Comparison of ENCODE assay signal across 27 cellular contexts in the genomic region with DNA sequence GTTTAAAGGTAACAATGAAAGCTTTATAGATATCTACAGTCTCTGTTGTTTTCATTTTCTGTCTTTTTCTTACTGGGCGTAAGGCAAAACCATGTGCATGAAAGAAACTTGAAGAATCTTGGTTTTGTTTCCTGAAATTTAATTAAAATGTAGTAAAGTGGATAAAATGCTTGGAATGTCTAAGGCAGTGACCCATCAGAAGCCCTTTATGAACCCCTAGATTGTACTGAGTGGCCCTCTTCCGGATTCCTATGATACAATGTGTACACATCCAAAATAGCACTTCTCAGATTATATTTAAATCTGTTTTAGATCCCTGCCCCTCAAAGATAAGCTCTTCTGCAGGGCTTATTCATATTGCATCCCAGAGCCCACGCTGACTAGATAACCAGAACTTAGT.
DNase-seq lines count a peak whose midpoint lies in the region; TF ChIP-seq lines count a peak whose summit lies in the region.
"Had no signal": no experiment of that assay in that cellular context is flagged by ENCODE, and none has a peak within 500 bp of the region (broad histone marks: within the 10 kb centered on the region; RNA-seq: fewer than 3 reads in every experiment).

No MANE protein-coding gene starts in this region.

- H2AFZ ChIP-seq in GM23248 (peak overlapping the region; percentile 48), H9 (ENCODE audit: low read length) (no peak overlapping the region)

- H2AK5ac ChIP-seq in H9 (ENCODE audit: insufficient read length, low read length): no peak overlapping the region

- no peak overlapping the region for H4K5ac ChIP-seq in H9 (ENCODE audit: insufficient read length, low read depth, low read length)

- no peaks in the 10 kb centered on the region for H3F3A ChIP-seq in GM23248 (ENCODE audit: insufficient read depth)

- in situ Hi-C loops in GM23248 (cut with MboI): no loop called here

- no peak overlapping the region for H3K23ac ChIP-seq in H9 (ENCODE audit: insufficient read length, low read depth, low read length)

- H3K4me1 ChIP-seq in GM23248 (ENCODE audit: insufficient read depth): peaks cover 12% of the 10 kb centered on the region
- no peaks in the 10 kb centered on the region for H3K4me1 ChIP-seq in H9 (ENCODE audit: insufficient read depth, low read length)
- H3K4me1 ChIP-seq: BLaER1 treated with 17β-estradiol and CSF1 and Interleukin-3, amounts not matched to agents 10 nM and 100 nM; foreskin keratinocyte; pancreas had no signal

- H2BK20ac ChIP-seq in H9 (ENCODE audit: low read depth, low read length, poor library complexity, severe bottlenecking): no peak overlapping the region

- H3K23me2 ChIP-seq in H9 (ENCODE audit: insufficient read length, low read depth, low read length, poor library complexity, severe bottlenecking): no peaks in the 10 kb centered on the region

- H3K9ac ChIP-seq in GM23248 (no peak overlapping the region), H9 (ENCODE audit: extremely low read depth, insufficient read length, low read length) (no peak overlapping the region)
- H3K9ac ChIP-seq: BLaER1 treated with 17β-estradiol and CSF1 and Interleukin-3, amounts not matched to agents 10 nM and 100 nM had no signal

- no peaks in the 10 kb centered on the region for H3K27me3 Mint-ChIP-seq in H9 (ENCODE audit: low read depth)
- H3K27me3 Mint-ChIP-seq: activated naive CD8-positive, alpha-beta T cell treated with anti-CD3 and anti-CD28 coated beads, Interleukin-2, amount 50 U/mL, for 24 hours; natural killer cell treated with Interleukin-12 subunit alpha and Interleukin-12 subunit beta and Interleukin-15 and Interleukin-18, amount 100 ng/mL, for 72 hours had no signal

- no peaks in the 10 kb centered on the region for H3K9me3 Mint-ChIP-seq in H9
- H3K9me3 Mint-ChIP-seq: endodermal cell; T-helper 1 cell treated with Interleukin-12 subunit alpha and Interleukin-12 subunit beta and Interleukin-4 antibody, amounts not matched to agents 30 μg/mL and 1 μg/mL, for 36 hours had no signal

- H3K14ac ChIP-seq in H9 (ENCODE audit: insufficient read depth, low read length): no peak overlapping the region

- no peak overlapping the region for H2BK120ac ChIP-seq in H9 (ENCODE audit: low read depth, low read length, poor library complexity, severe bottlenecking)

- H3K27ac ChIP-seq in GM23248: no peak overlapping the region
- no peak overlapping the region for H3K27ac ChIP-seq in H9 (ENCODE audit: insufficient read length, low read depth, low read length)
- H3K27ac ChIP-seq: BLaER1 treated with 17β-estradiol and CSF1 and Interleukin-3, amounts not matched to agents 10 nM and 100 nM; foreskin keratinocyte; pancreas; tibial nerve had no signal

- no peak overlapping the region for H4K91ac ChIP-seq in H9 (ENCODE audit: insufficient read length, low read depth, low read length)

- no peak overlapping the region for H3T11ph ChIP-seq in H9 (ENCODE audit: low read length)

- no peak overlapping the region for H3K27ac Mint-ChIP-seq in H9
- H3K27ac Mint-ChIP-seq: activated naive CD8-positive, alpha-beta T cell treated with anti-CD3 and anti-CD28 coated beads, Interleukin-2, amount 50 U/mL, for 24 hours; activated T-cell treated with anti-CD3 and anti-CD28 coated beads, Interleukin-2, amount 50 U/mL, for 72 hours; endodermal cell; natural killer cell treated with Interleukin-12 subunit alpha and Interleukin-12 subunit beta and Interleukin-15 and Interleukin-18, amount 100 ng/mL, for 72 hours; T-helper 1 cell treated with Interleukin-12 subunit alpha and Interleukin-12 subunit beta and Interleukin-4 antibody, amounts not matched to agents 30 μg/mL and 1 μg/mL, for 36 hours had no signal

- 33 to 34% methylated on average over 3 of the region's 3 CpGs for WGBS in GM23248 (ENCODE audit: low coverage in 1 of 2, low lambda C conversion rate in 2 of 2, missing lambda C conversion rate in 2 of 2), 2 experiments
- WGBS in H9 (ENCODE audit: extremely low coverage, insufficient read length, low lambda C conversion rate): no CpG with 5 or more reads among the region's 3 CpGs

- H3K9me3 ChIP-seq in GM23248 (ENCODE audit: low read depth) (no peaks in the 10 kb centered on the region), H9 (ENCODE audit: control insufficient read depth, low read depth, low read length) (no peaks in the 10 kb centered on the region)
- H3K9me3 ChIP-seq: BLaER1 treated with 17β-estradiol and CSF1 and Interleukin-3, amounts not matched to agents 10 nM and 100 nM; pancreas; tibial nerve had no signal

- no peak overlapping the region for H3K18ac ChIP-seq in H9 (ENCODE audit: insufficient read length, low read depth, low read length)

- no peak overlapping the region for H2BK12ac ChIP-seq in H9 (ENCODE audit: insufficient read length, low read depth, low read length)

- H3K4me3 ChIP-seq in AG10803 (ENCODE audit: low read length) (no peak overlapping the region), GM23248 (no peak overlapping the region), choroid plexus epithelial cell (ENCODE audit: low read depth, low read length) (no peak overlapping the region)
- H3K4me3 ChIP-seq: BLaER1 treated with 17β-estradiol and CSF1 and Interleukin-3, amounts not matched to agents 10 nM and 100 nM; pancreas; tibial nerve had no signal

- H2BK15ac ChIP-seq in H9 (ENCODE audit: low read depth, low read length): no peak overlapping the region

- H3K9me2 ChIP-seq in GM23248 (ENCODE audit: insufficient read depth): no peaks in the 10 kb centered on the region

- no peaks in the 10 kb centered on the region for H3K36me3 Mint-ChIP-seq in H9 (ENCODE audit: insufficient read depth in 1 of 3, low read depth in 3 of 3)

- H4K8ac ChIP-seq in H9 (replicated peaks; ENCODE audit: insufficient read length, low read depth, low read length): no peak overlapping the region

- H4K20me1 ChIP-seq in GM23248 (ENCODE audit: insufficient read depth): no peaks in the 10 kb centered on the region
- H4K20me1 ChIP-seq in H9 (ENCODE audit: control insufficient read depth, insufficient read depth, insufficient read length): no peaks in the 10 kb centered on the region
- H4K20me1 ChIP-seq: BLaER1 treated with 17β-estradiol and CSF1 and Interleukin-3, amounts not matched to agents 10 nM and 100 nM had no signal

- no peak overlapping the region for H3K4ac ChIP-seq in H9 (ENCODE audit: low read depth, low read length)

- no peak for TF ChIP-seq CTCF in AG10803 (conservative IDR thresholded peaks at IDR 0.05; ENCODE audit: low read length)
- TF ChIP-seq CTCF in choroid plexus epithelial cell (conservative IDR thresholded peaks at IDR 0.05; ENCODE audit: low read depth, low read length): no peak
- no peak for TF ChIP-seq CTCF in H9 (conservative IDR thresholded peaks at IDR 0.05)

- DNase-seq in AG10803 (ENCODE audit: low read depth) (peak; percentile 3), GM23248 (peak; percentile 10), choroid plexus epithelial cell (ENCODE audit: low read depth) (peak; percentile 16), iris pigment epithelial cell (ENCODE audit: low read depth) (peak; percentile 12), NCI-H2107 treated with DMSO at 0.1 percent for 48 hours (lab: John Stamatoyannopoulos, UW; ENCODE audit: unreplicated experiment) (no peak), SW 1271 (lab: John Stamatoyannopoulos, UW) (no peak), H9 (no peak)
- DNase-seq in stimulated activated CD4-positive, alpha-beta T cell treated with anti-CD3 and anti-CD28 coated beads, Interleukin-2, amount 100 ng/mL, for 48 hours: no peak
- DNase-seq: activated CD4-positive, alpha-beta T cell treated with anti-CD3 and anti-CD28 coated beads, Interleukin-2, amount 50 U/mL, for 48 hours; activated CD4-positive, CD25-positive, alpha-beta regulatory T cell treated with anti-CD3 and anti-CD28 coated beads, Interleukin-2, amount 50 U/mL, for 72 hours; activated naive CD8-positive, alpha-beta T cell treated with anti-CD3 and anti-CD28 coated beads, Interleukin-2, amount 50 U/mL, for 24 hours; activated T-cell treated with anti-CD3 and anti-CD28 coated beads, Interleukin-2, amount 50 U/mL, for 72 hours; dermis blood vessel endothelial cell; DMS153; endodermal cell; foreskin keratinocyte; IMR-90; mammary epithelial cell; NCI-H1694; NCI-H446 treated with DMSO at 0.1 percent for 48 hours; pancreas; RPMI8226; stimulated activated CD4-positive, alpha-beta T cell treated with anti-CD3 and anti-CD28 coated beads, Interleukin-4, amount 100 ng/mL, for 24 hours had no signal

- no peak overlapping the region for H3K56ac ChIP-seq in H9 (ENCODE audit: insufficient read length, low read depth, low read length)

- H3K4me2 ChIP-seq in GM23248 (ENCODE audit: unreplicated experiment): peak overlapping the region; percentile 16
- no peak overlapping the region for H3K4me2 ChIP-seq in H9 (ENCODE audit: insufficient read depth, insufficient read length, low read length)
- H3K4me2 ChIP-seq: BLaER1 treated with 17β-estradiol and CSF1 and Interleukin-3, amounts not matched to agents 10 nM and 100 nM had no signal

- H3K27me3 ChIP-seq in GM23248 (replicated peaks; ENCODE audit: insufficient read depth): no peaks in the 10 kb centered on the region
- no peaks in the 10 kb centered on the region for H3K27me3 ChIP-seq in H9 (ENCODE audit: insufficient read depth, low read length)
- H3K27me3 ChIP-seq: BLaER1 treated with 17β-estradiol and CSF1 and Interleukin-3, amounts not matched to agents 10 nM and 100 nM; foreskin keratinocyte; pancreas; tibial nerve had no signal

- no peak overlapping the region for H3K4me3 Mint-ChIP-seq in H9
- H3K4me3 Mint-ChIP-seq: activated naive CD8-positive, alpha-beta T cell treated with anti-CD3 and anti-CD28 coated beads, Interleukin-2, amount 50 U/mL, for 24 hours; activated T-cell treated with anti-CD3 and anti-CD28 coated beads, Interleukin-2, amount 50 U/mL, for 72 hours; endodermal cell; natural killer cell treated with Interleukin-12 subunit alpha and Interleukin-12 subunit beta and Interleukin-15 and Interleukin-18, amount 100 ng/mL, for 72 hours; T-helper 1 cell treated with Interleukin-12 subunit alpha and Interleukin-12 subunit beta and Interleukin-4 antibody, amounts not matched to agents 30 μg/mL and 1 μg/mL, for 36 hours had no signal

- H3K79me1 ChIP-seq in H9 (ENCODE audit: insufficient read depth, low read depth, low read length, poor library complexity, severe bottlenecking): no peaks in the 10 kb centered on the region

- H2BK5ac ChIP-seq in H9 (ENCODE audit: insufficient read length, low read length): no peak overlapping the region

- H3K4me1 Mint-ChIP-seq in H9: no peaks in the 10 kb centered on the region
- H3K4me1 Mint-ChIP-seq: activated naive CD8-positive, alpha-beta T cell treated with anti-CD3 and anti-CD28 coated beads, Interleukin-2, amount 50 U/mL, for 24 hours had no signal

- no peaks in the 10 kb centered on the region for H3K36me3 ChIP-seq in GM23248 (ENCODE audit: low read depth)
- H3K36me3 ChIP-seq: BLaER1 treated with 17β-estradiol and CSF1 and Interleukin-3, amounts not matched to agents 10 nM and 100 nM; pancreas; tibial nerve had no signal

- H3K79me2 ChIP-seq in GM23248 (ENCODE audit: insufficient read depth) (no peaks in the 10 kb centered on the region), H9 (ENCODE audit: insufficient read depth, low read length) (no peaks in the 10 kb centered on the region)

Comparison
In these comparisons a context has a peak if more than half of its experiments do, and no peak if none do; other contexts are left out.
1. DNase-seq: peak in AG10803 (single experiment), GM23248 (single experiment), choroid plexus epithelial cell (single experiment) and iris pigment epithelial cell (single experiment); none in NCI-H2107 treated with DMSO at 0.1 percent for 48 hours (single experiment), SW 1271 (0 of 2), H9 (single experiment) and stimulated activated CD4-positive, alpha-beta T cell treated with anti-CD3 and anti-CD28 coated beads, Interleukin-2, amount 100 ng/mL, for 48 hours (0 of 2).